ENCODE assay signal across 19 cellular contexts in genomic region chr1:246210751-246211150, GRCh38.
DNase-seq lines count a peak whose midpoint lies in the region; ATAC-seq and TF ChIP-seq lines count a peak whose summit lies in the region.
"Had no signal": no experiment of that assay in that cellular context is flagged by ENCODE, and none has a peak within 500 bp of the region (broad histone marks: within the 10 kb centered on the region; RNA-seq: fewer than 3 reads in every experiment).

No MANE protein-coding gene starts in this region.

- peak overlapping the region; percentile 10 for H3K4me3 Mint-ChIP-seq in glutamatergic neuron (ENCODE audit: unreplicated experiment)
- H3K4me3 Mint-ChIP-seq: activated CD8-positive, alpha-beta memory T cell treated with anti-CD3 and anti-CD28 coated beads, Interleukin-2, amount 10 ng/mL, durations not matched to agents 7 days and 5 days; natural killer cell had no signal

- ATAC-seq in stimulated activated naive CD8-positive, alpha-beta T cell treated with anti-CD3 and anti-CD28 coated beads, Interleukin-15, Interleukin-2, amounts not matched to agents 100 U/mL and 50 U/mL, for 24 hours, result no peak
- ATAC-seq in GM21576 (IDR thresholded peaks at IDR 0.05; ENCODE audit: unreplicated experiment), result no peak
- ATAC-seq: activated CD8-positive, alpha-beta memory T cell treated with anti-CD3 and anti-CD28 coated beads, Interleukin-2, amount 10 ng/mL, durations not matched to agents 7 days and 5 days; natural killer cell; Right ventricle myocardium inferior had no signal

- H3K4me3 ChIP-seq in H7 (ENCODE audit: insufficient read depth, low read depth, low read length), result no peak overlapping the region
- H3K4me3 ChIP-seq: GM23248, thoracic aorta had no signal

- H3K4me1 Mint-ChIP-seq in glutamatergic neuron (ENCODE audit: low read depth, unreplicated experiment), result peaks cover 23% of the 10 kb centered on the region

- H3K27ac Mint-ChIP-seq in glutamatergic neuron (ENCODE audit: unreplicated experiment), result peak overlapping the region; percentile 81
- H3K27ac Mint-ChIP-seq: activated CD8-positive, alpha-beta memory T cell treated with anti-CD3 and anti-CD28 coated beads, Interleukin-2, amount 10 ng/mL, durations not matched to agents 7 days and 5 days; natural killer cell had no signal

- H3K27me3 ChIP-seq in H7 (ENCODE audit: control insufficient read depth, insufficient read depth, low read length), result no peaks in the 10 kb centered on the region

- H3K36me3 ChIP-seq in H7 (replicated peaks; ENCODE audit: control insufficient read depth, insufficient read depth, low read length), result no peaks in the 10 kb centered on the region
- H3K36me3 ChIP-seq: thoracic aorta had no signal

- DNase-seq in COR-L47 (lab: John Stamatoyannopoulos, UW) (peak; percentile 43), H7 (peak; percentile 53), NCI-H748 (lab: John Stamatoyannopoulos, UW; ENCODE audit: unreplicated experiment) (peak; percentile 90), glutamatergic neuron (peak; percentile 69), RPMI8226 (no peak)
- DNase-seq in stimulated activated naive CD8-positive, alpha-beta T cell treated with anti-CD3 and anti-CD28 coated beads, Interleukin-15, Interleukin-2, amounts not matched to agents 100 U/mL and 50 U/mL, for 24 hours, result no peak
- DNase-seq: activated CD4-positive, CD25-positive, alpha-beta regulatory T cell treated with anti-CD3 and anti-CD28 coated beads, Interleukin-2, amount 50 U/mL, for 72 hours; activated CD8-positive, alpha-beta memory T cell treated with anti-CD3 and anti-CD28 coated beads, Interleukin-2, amount 10 ng/mL, durations not matched to agents 7 days and 5 days; activated effector memory CD4-positive, alpha-beta T cell treated with anti-CD3 and anti-CD28 coated beads, Interleukin-2, amount 50 U/mL, for 16 hours; amniotic stem cell; effector CD4-positive, alpha-beta T cell; GM23248; kidney; mammary epithelial cell; natural killer cell; NCI-H1694 had no signal

- H3K27me3 Mint-ChIP-seq in glutamatergic neuron (ENCODE audit: unreplicated experiment), result no peaks in the 10 kb centered on the region
- H3K27me3 Mint-ChIP-seq: activated CD8-positive, alpha-beta memory T cell treated with anti-CD3 and anti-CD28 coated beads, Interleukin-2, amount 10 ng/mL, durations not matched to agents 7 days and 5 days had no signal

- H3K9me3 Mint-ChIP-seq in glutamatergic neuron (ENCODE audit: unreplicated experiment), result peaks cover 1% of the 10 kb centered on the region
- H3K9me3 Mint-ChIP-seq: natural killer cell had no signal

- TF ChIP-seq CTCF in glutamatergic neuron (IDR thresholded peaks at IDR 0.05; ENCODE audit: partially characterized antibody, unreplicated experiment), result no peak

- H3K36me3 Mint-ChIP-seq in glutamatergic neuron (ENCODE audit: unreplicated experiment), result no peaks in the 10 kb centered on the region
- H3K36me3 Mint-ChIP-seq: natural killer cell had no signal

Comparison
In these comparisons a context has a peak if more than half of its experiments do, and no peak if none do; other contexts are left out.
1. DNase-seq: peak in COR-L47 (single experiment), H7 (single experiment), NCI-H748 (single experiment) and glutamatergic neuron (single experiment); none in stimulated activated naive CD8-positive, alpha-beta T cell treated with anti-CD3 and anti-CD28 coated beads, Interleukin-15, Interleukin-2, amounts not matched to agents 100 U/mL and 50 U/mL, for 24 hours (single experiment) and RPMI8226 (single experiment).